ENCODE assay signal across 17 cellular contexts in the genomic region with DNA sequence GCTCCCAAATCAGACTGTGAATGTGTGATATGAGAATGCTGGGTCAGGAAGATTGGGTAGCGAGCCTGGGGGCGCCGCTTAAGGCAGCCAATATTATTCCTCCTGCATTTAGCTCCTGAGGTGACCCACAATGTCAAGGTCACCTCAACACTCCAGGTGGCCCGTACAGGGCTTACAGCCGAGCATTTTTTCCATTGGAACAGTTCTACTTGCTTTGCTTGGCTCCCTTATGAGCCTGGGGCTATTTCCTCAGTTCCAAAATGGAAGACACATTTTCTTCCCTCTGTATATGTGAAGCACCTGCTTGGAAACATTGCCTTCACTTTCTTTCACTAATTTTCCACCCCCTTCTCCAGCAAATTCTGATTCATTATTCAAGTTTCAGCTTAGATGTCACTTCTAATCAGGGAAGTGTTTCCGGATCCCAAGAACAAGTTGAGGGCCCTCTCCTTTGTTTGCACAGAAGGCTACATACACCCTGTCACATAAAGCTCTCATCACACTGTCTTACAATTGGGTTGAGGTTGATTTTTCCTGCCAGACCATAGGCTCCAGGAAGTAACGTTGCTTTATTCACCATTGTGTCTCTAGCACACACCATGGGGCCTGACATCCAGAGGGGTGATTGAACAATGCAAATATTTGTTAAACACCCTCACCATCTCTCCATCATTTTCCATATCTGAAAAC.
"Had no signal": no experiment of that assay in that cellular context is flagged by ENCODE, and none has a peak within 500 bp of the region (broad histone marks: within the 10 kb centered on the region; RNA-seq: fewer than 3 reads in every experiment).

No MANE protein-coding gene starts in this region.

- H3K27me3 Mint-ChIP-seq: activated naive CD8-positive, alpha-beta T cell had no signal

- H3K36me3 ChIP-seq: brain microvascular endothelial cell, sigmoid colon had no signal

- H3K27ac Mint-ChIP-seq: activated CD8-positive, alpha-beta memory T cell treated with anti-CD3 and anti-CD28 coated beads, Interleukin-2, amount 10 ng/mL, durations not matched to agents 7 days and 5 days; activated naive CD8-positive, alpha-beta T cell; activated T-cell treated with anti-CD3 and anti-CD28 coated beads, Interleukin-2, amount 50 U/mL, for 24 hours; natural killer cell had no signal

- H3K27ac ChIP-seq: brain microvascular endothelial cell had no signal

- H3K4me3 Mint-ChIP-seq: activated CD8-positive, alpha-beta memory T cell treated with anti-CD3 and anti-CD28 coated beads, Interleukin-2, amount 10 ng/mL, durations not matched to agents 7 days and 5 days; activated naive CD8-positive, alpha-beta T cell; activated T-cell treated with anti-CD3 and anti-CD28 coated beads, Interleukin-2, amount 50 U/mL, for 24 hours; natural killer cell had no signal

- H3K4me1 Mint-ChIP-seq: activated CD8-positive, alpha-beta memory T cell treated with anti-CD3 and anti-CD28 coated beads, Interleukin-2, amount 10 ng/mL, durations not matched to agents 7 days and 5 days; natural killer cell had no signal

- H3K4me3 ChIP-seq: lung, sigmoid colon, testis had no signal

- H3K9me3 Mint-ChIP-seq: activated T-cell treated with anti-CD3 and anti-CD28 coated beads, Interleukin-2, amount 50 U/mL, for 24 hours; natural killer cell had no signal

- ATAC-seq: activated CD8-positive, alpha-beta memory T cell treated with anti-CD3 and anti-CD28 coated beads, Interleukin-2, amount 10 ng/mL, durations not matched to agents 7 days and 5 days; natural killer cell; stimulated activated naive CD8-positive, alpha-beta T cell treated with anti-CD3 and anti-CD28 coated beads, Interleukin-15, Interleukin-2, amounts not matched to agents 100 U/mL and 50 U/mL, for 24 hours had no signal

- DNase-seq: activated CD8-positive, alpha-beta memory T cell treated with anti-CD3 and anti-CD28 coated beads, Interleukin-2, amount 10 ng/mL, durations not matched to agents 7 days and 5 days; activated effector memory CD4-positive, alpha-beta T cell treated with Interleukin-2 at 50 U/mL for 16 hours; activated T-cell treated with anti-CD3 and anti-CD28 coated beads, Interleukin-2, amount 50 U/mL, for 24 hours; brain microvascular endothelial cell; cerebellar nuclear complex; dermis blood vessel endothelial cell; erythroblast; hypothalamus; natural killer cell; sigmoid colon; stimulated activated CD4-positive, alpha-beta T cell treated with anti-CD3 and anti-CD28 coated beads, Interleukin-12 subunit alpha, Interleukin-12 subunit beta, amount 100 ng/mL, for 4 hours; stimulated activated CD4-positive, alpha-beta T cell treated with anti-CD3 and anti-CD28 coated beads, Interleukin-2, amount 100 ng/mL, for 48 hours; stimulated activated naive CD8-positive, alpha-beta T cell treated with anti-CD3 and anti-CD28 coated beads, Interleukin-15, Interleukin-2, amounts not matched to agents 100 U/mL and 50 U/mL, for 24 hours; T-helper 2 cell; testis had no signal

- H3K27me3 ChIP-seq: brain microvascular endothelial cell, sigmoid colon, testis had no signal

- H3K36me3 Mint-ChIP-seq: activated CD8-positive, alpha-beta memory T cell treated with anti-CD3 and anti-CD28 coated beads, Interleukin-2, amount 10 ng/mL, durations not matched to agents 7 days and 5 days; activated naive CD8-positive, alpha-beta T cell; natural killer cell had no signal

- H3K9me3 ChIP-seq: sigmoid colon, testis had no signal
